In the genomic region with DNA sequence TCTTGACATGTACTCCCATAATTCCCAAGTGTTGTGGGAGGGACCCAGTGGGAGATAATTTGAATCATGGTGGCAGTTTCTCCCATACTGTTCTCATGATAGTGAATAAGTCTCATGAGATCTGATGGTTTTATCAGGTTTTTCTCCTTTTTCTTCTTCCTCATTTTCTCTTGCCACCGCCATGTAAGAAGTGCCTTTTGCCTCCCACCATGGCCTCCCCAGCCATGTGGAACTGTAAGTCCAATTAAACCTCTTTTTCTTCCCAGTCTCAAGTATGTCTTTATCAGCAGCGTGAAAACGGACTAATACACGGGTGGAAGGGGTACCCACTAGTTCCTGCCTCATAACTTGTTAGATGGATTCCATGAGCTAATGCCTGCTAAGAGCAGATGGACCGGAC, we compare ENCODE assay signal across 19 cellular contexts. TPM values are rescaled to one million over a fixed set of nuclear protein-coding genes. Genes with fewer than 3 reads are reported as not detected.
"Had no signal": no experiment of that assay in that cellular context is flagged by ENCODE, and none has a peak within 500 bp of the region (broad histone marks: within the 10 kb centered on the region; RNA-seq: fewer than 3 reads in every experiment).

No MANE protein-coding gene starts in this region.

RNA-seq across cellular contexts. Expression of a gene that starts 26.5 kb away (rescaled TPM):
- total RNA-seq: activated naive CD4-positive, alpha-beta T cell treated with anti-CD3 and anti-CD28 coated beads for 36 hours; activated naive CD4-positive, alpha-beta T cell treated with anti-CD3 and anti-CD28 coated beads, Interleukin-2, amount 50 U/mL, for 72 hours; activated naive CD8-positive, alpha-beta T cell treated with anti-CD3 and anti-CD28 coated beads for 36 hours; activated naive CD8-positive, alpha-beta T cell treated with anti-CD3 and anti-CD28 coated beads, Interleukin-2, amount 10 ng/mL, durations not matched to agents 7 days and 5 days; activated T-cell treated with anti-CD3 and anti-CD28 coated beads, Interleukin-2, amount 50 U/mL, for 4 hours; activated T-cell treated with anti-CD3 and anti-CD28 coated beads, Interleukin-2, amount 50 U/mL, for 72 hours; activated T-helper 1 cell treated with anti-CD3 and anti-CD28 coated beads, Interleukin-12 subunit alpha, Interleukin-12 subunit beta, Interleukin-2, Interleukin-4 antibody, amounts not matched to agents 30 ng/mL and 10 ng/mL and 1 ng/mL, durations not matched to agents 14 hours and 24 hours and 36 hours; activated T-helper 17 cell treated with anti-CD3 and anti-CD28 coated beads, Interleukin-2, amount 50 U/mL, for 72 hours; activated T-helper 2 cell treated with anti-CD3 and anti-CD28 coated beads, Interferon-gamma antibody, Interleukin-2, Interleukin-4, amounts not matched to agents 10 μg/mL and 5 μg/mL and 100 μg/mL, durations not matched to agents 14 hours and 24 hours and 36 hours; adrenal gland; aorta; ascending aorta; astrocyte; body of pancreas; breast epithelium; bronchial epithelial cell; cardiac muscle cell; cardiac septum had no signal
- polyA plus RNA-seq: adipose tissue, adrenal gland, aorta, cardiac muscle cell had no signal

RNA-seq across cellular contexts. Expression of a gene that starts 37.5 kb away (rescaled TPM):
- total RNA-seq: activated T-helper 1 cell treated with anti-CD3 and anti-CD28 coated beads, Interleukin-12 subunit alpha, Interleukin-12 subunit beta, Interleukin-2, Interleukin-4 antibody, amounts not matched to agents 30 ng/mL and 10 ng/mL and 1 ng/mL, durations not matched to agents 14 hours and 24 hours and 36 hours; activated T-helper 2 cell treated with anti-CD3 and anti-CD28 coated beads, Interferon-gamma antibody, Interleukin-2, Interleukin-4, amounts not matched to agents 10 μg/mL and 5 μg/mL and 100 μg/mL, durations not matched to agents 14 hours and 24 hours and 36 hours; ascending aorta; astrocyte; body of pancreas; bronchial epithelial cell; cardiac muscle cell had no signal
- polyA plus RNA-seq: aorta, cardiac muscle cell had no signal
